Comparison of ENCODE assay signal across 17 cellular contexts in the genomic region with DNA sequence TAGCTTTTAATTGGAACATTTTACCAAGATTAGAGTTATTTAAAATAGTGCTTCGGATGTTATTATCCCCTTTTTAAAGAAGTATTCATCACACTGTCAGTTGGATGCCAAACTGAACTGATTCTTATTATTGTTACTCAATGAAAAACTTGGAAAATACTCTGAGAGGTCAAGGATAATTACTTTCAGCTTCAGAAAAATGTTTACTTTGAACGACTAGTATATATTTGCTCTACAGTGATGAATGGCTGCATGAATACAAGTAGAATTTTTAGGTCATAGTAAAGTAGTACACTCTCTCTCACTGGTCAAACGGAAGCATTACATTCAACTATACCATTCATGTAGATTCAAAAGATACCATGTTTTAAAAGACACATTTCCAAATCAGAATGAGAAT.
DNase-seq lines count a peak whose midpoint lies in the region; ATAC-seq and TF ChIP-seq lines count a peak whose summit lies in the region.
"Had no signal": no experiment of that assay in that cellular context is flagged by ENCODE, and none has a peak within 500 bp of the region (broad histone marks: within the 10 kb centered on the region; RNA-seq: fewer than 3 reads in every experiment).

No MANE protein-coding gene starts in this region.

- no peak for TF ChIP-seq CTCF in GM23338 (conservative IDR thresholded peaks at IDR 0.05; ENCODE audit: low read depth in 2 of 2)
- TF ChIP-seq CTCF in WTC11 (IDR thresholded peaks at IDR 0.05): no peak
- TF ChIP-seq CTCF in mucosa of descending colon (IDR thresholded peaks at IDR 0.05): no peak

- no peak overlapping the region for H3K9ac ChIP-seq in HUES48 (ENCODE audit: low read depth, low read length)
- H3K9ac ChIP-seq: BLaER1 treated with 17β-estradiol and CSF1 and Interleukin-3, amounts not matched to agents 10 nM and 100 nM; KMS-11 had no signal

- CTCF ChIA-PET in WTC11 (lab: Charles Lee): no interaction called here

- H3K27ac Mint-ChIP-seq in GM23338: no peak overlapping the region
- H3K27ac Mint-ChIP-seq in WTC11: peak overlapping the region; percentile 99
- no peak overlapping the region for H3K27ac Mint-ChIP-seq in activated T-cell treated with anti-CD3 and anti-CD28 coated beads, Interleukin-2, amount 50 U/mL, for 24 hours
- H3K27ac Mint-ChIP-seq: B cell; CD8-positive, alpha-beta T cell had no signal

- no peaks in the 10 kb centered on the region for H3K27me3 Mint-ChIP-seq in GM23338 (ENCODE audit: insufficient read depth, low read depth, poor library complexity)
- H3K27me3 Mint-ChIP-seq in WTC11 (ENCODE audit: low read depth): no peaks in the 10 kb centered on the region
- no peaks in the 10 kb centered on the region for H3K27me3 Mint-ChIP-seq in activated T-cell treated with anti-CD3 and anti-CD28 coated beads, Interleukin-2, amount 50 U/mL, for 24 hours
- H3K27me3 Mint-ChIP-seq: B cell had no signal

- H3K27ac ChIP-seq in GM23338 (ENCODE audit: low read depth) (peak overlapping the region; percentile 90), HUES48 (ENCODE audit: low read depth, low read length) (peak overlapping the region; percentile 91)
- H3K27ac ChIP-seq: HL-60, KMS-11 had no signal

- H3K79me2 ChIP-seq in GM23338 (replicated peaks; ENCODE audit: insufficient read depth): no peaks in the 10 kb centered on the region

- H3K4me3 ChIP-seq in GM23338 (no peak overlapping the region), HUES48 (ENCODE audit: low read depth, low read length) (no peak overlapping the region), mucosa of descending colon (no peak overlapping the region)
- H3K4me3 ChIP-seq: BLaER1 treated with 17β-estradiol and CSF1 and Interleukin-3, amounts not matched to agents 10 nM and 100 nM; HAP-1 had no signal

- peaks cover 34% of the 10 kb centered on the region for H3K4me1 Mint-ChIP-seq in GM23338
- peaks cover 55% of the 10 kb centered on the region for H3K4me1 Mint-ChIP-seq in WTC11
- no peaks in the 10 kb centered on the region for H3K4me1 Mint-ChIP-seq in activated T-cell treated with anti-CD3 and anti-CD28 coated beads, Interleukin-2, amount 50 U/mL, for 24 hours (ENCODE audit: low read depth)

- H3K4me1 ChIP-seq in GM23338 (ENCODE audit: insufficient read depth) (peaks cover 36% of the 10 kb centered on the region), HUES48 (ENCODE audit: control insufficient read depth, insufficient read depth, low read length) (peaks cover 38% of the 10 kb centered on the region), mucosa of descending colon (ENCODE audit: low read depth) (no peaks in the 10 kb centered on the region)

- H2AFZ ChIP-seq in GM23338: no peak overlapping the region

- H3F3A ChIP-seq in GM23338 (replicated peaks; ENCODE audit: low read depth): no peaks in the 10 kb centered on the region

- H3K4me3 Mint-ChIP-seq in GM23338: no peak overlapping the region
- no peak overlapping the region for H3K4me3 Mint-ChIP-seq in WTC11
- H3K4me3 Mint-ChIP-seq in activated T-cell treated with anti-CD3 and anti-CD28 coated beads, Interleukin-2, amount 50 U/mL, for 24 hours: no peak overlapping the region
- H3K4me3 Mint-ChIP-seq: B cell; CD8-positive, alpha-beta T cell had no signal

- DNase-seq in GM23338 (ENCODE audit: low spot score) (no peak), WTC11 (ENCODE audit: low spot score) (no peak), fibroblast of gingiva (ENCODE audit: low read depth) (peak; percentile 17), DMS153 (lab: John Stamatoyannopoulos, UW) (no peak), EL (no peak), mucosa of descending colon (no peak)
- DNase-seq in activated T-cell treated with anti-CD3 and anti-CD28 coated beads, Interleukin-2, amount 50 U/mL, for 24 hours: no peak
- DNase-seq: Calu3; CD8-positive, alpha-beta T cell; GDM1; GOT3 had no signal

- H3K9me3 ChIP-seq in HUES48 (ENCODE audit: control insufficient read depth, insufficient read depth, low read length): no peaks in the 10 kb centered on the region
- no peaks in the 10 kb centered on the region for H3K9me3 ChIP-seq in mucosa of descending colon
- H3K9me3 ChIP-seq: HAP-1 had no signal

- H3K9me2 ChIP-seq in GM23338 (ENCODE audit: insufficient read depth): 0 out of 2 replicates have a peak, but pooled peaks cover 7% of the 10 kb centered on the region

- ATAC-seq in GM23338 (no peak), WTC11 (no peak), mucosa of descending colon (no peak)
- ATAC-seq: CD8-positive, alpha-beta T cell had no signal

- POLR2A ChIA-PET in WTC11 (lab: Charles Lee): interaction anchor here (1.0 kb wide), 1 partner anchor 32 kb away, joined by 4 read pairs; no protein-coding TSS in a partner anchor

- intact Hi-C loops in mucosa of descending colon (cut with DNase I, micrococcal nuclease): no loop called here

- H3K27me3 ChIP-seq in GM23338 (ENCODE audit: insufficient read depth) (no peaks in the 10 kb centered on the region), HUES48 (ENCODE audit: control insufficient read depth, insufficient read depth, low read length) (no peaks in the 10 kb centered on the region)
- H3K27me3 ChIP-seq: BLaER1 treated with 17β-estradiol and CSF1 and Interleukin-3, amounts not matched to agents 10 nM and 100 nM had no signal

- 0 out of 2 replicates have a peak overlapping the region, but pooled peaks have one; percentile 19 for H3K4me2 ChIP-seq in GM23338
- H3K4me2 ChIP-seq: KMS-11 had no signal

- no peaks in the 10 kb centered on the region for H3K36me3 ChIP-seq in GM23338 (ENCODE audit: insufficient read depth)
- no peaks in the 10 kb centered on the region; the same call in 1 of the 2 replicates for H3K36me3 ChIP-seq in HUES48 (ENCODE audit: control insufficient read depth, insufficient read depth, low read length)
- H3K36me3 ChIP-seq in mucosa of descending colon (ENCODE audit: low read depth): no peaks in the 10 kb centered on the region
- H3K36me3 ChIP-seq: HAP-1 had no signal

- H3K9me3 Mint-ChIP-seq in GM23338: no peaks in the 10 kb centered on the region
- peaks cover 14% of the 10 kb centered on the region for H3K9me3 Mint-ChIP-seq in WTC11
- H3K9me3 Mint-ChIP-seq in activated T-cell treated with anti-CD3 and anti-CD28 coated beads, Interleukin-2, amount 50 U/mL, for 24 hours: no peaks in the 10 kb centered on the region
- H3K9me3 Mint-ChIP-seq: CD8-positive, alpha-beta T cell had no signal

- H4K20me1 ChIP-seq in GM23338 (replicated peaks; ENCODE audit: insufficient read depth): no peaks in the 10 kb centered on the region
- H4K20me1 ChIP-seq: BLaER1 treated with 17β-estradiol and CSF1 and Interleukin-3, amounts not matched to agents 10 nM and 100 nM had no signal

- H3K36me3 Mint-ChIP-seq in GM23338 (ENCODE audit: low read depth) (peaks cover 21% of the 10 kb centered on the region), WTC11 (peaks cover 17% of the 10 kb centered on the region)
- H3K36me3 Mint-ChIP-seq in activated T-cell treated with anti-CD3 and anti-CD28 coated beads, Interleukin-2, amount 50 U/mL, for 24 hours (ENCODE audit: low read depth): peaks cover 77% of the 10 kb centered on the region

TF ChIP-seq in GM23338, 12 proteins besides CTCF, POLR2A, EP300 and RAD21 (continues in another document):
- TF ChIP-seq CREB1 (CRISPR knock-in tag; IDR thresholded peaks at IDR 0.05; ENCODE audit: low read depth): no peak
- no peak for TF ChIP-seq ZNF331 (CRISPR knock-in tag; IDR thresholded peaks at IDR 0.05; ENCODE audit: low read depth)
- TF ChIP-seq NANOG (IDR thresholded peaks at IDR 0.05; ENCODE audit: borderline replicate concordance): no peak
- no peak for TF ChIP-seq EZH2phosphoT487 (IDR thresholded peaks at IDR 0.05; ENCODE audit: unreplicated experiment)
- TF ChIP-seq JUNB (IDR thresholded peaks at IDR 0.05; ENCODE audit: unreplicated experiment): no peak
- no peak for TF ChIP-seq POLR2AphosphoS5 (IDR thresholded peaks at IDR 0.05; ENCODE audit: low read depth)

TF ChIP-seq in WTC11, 78 proteins besides CTCF, POLR2A, EP300 and RAD21 (continues in another document):
- TF ChIP-seq, protein P1, sequence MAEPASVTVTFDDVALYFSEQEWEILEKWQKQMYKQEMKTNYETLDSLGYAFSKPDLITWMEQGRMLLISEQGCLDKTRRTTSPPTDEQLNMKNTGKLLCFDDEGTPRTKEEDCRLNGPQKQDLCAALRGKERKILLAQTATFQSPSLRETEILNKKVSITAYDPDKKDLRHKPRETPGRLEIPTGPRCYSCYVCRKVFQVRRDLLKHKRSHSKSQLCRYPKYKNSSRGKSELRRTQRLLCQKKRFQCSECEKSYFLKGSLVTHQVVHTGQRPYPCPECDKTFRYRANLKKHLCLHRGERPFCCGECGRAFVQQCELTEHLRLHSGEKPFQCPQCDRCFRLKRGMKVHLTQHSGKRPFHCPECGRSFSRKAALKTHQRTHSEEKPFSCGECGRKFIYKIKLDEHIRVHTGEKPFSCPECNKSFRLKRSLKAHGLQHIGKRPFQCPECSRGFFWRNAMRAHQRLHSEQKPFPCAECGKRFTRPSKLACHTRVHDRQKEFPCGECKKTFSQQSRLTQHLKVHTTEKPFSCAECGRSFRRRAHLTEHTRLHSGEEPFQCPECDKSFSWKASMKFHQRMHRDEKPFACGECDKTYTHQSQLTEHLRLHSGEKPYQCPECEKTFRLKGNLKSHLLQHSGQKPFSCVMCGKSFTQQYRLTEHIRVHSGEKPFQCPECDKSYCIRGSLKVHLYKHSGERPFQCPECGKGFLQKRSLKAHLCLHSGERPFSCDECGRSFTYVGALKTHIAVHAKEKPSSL (CRISPR knock-in tag; conservative IDR thresholded peaks at IDR 0.05): no peak
- TF ChIP-seq ETV6 (CRISPR knock-in tag; IDR thresholded peaks at IDR 0.05) (no peak), RELA (CRISPR knock-in tag; IDR thresholded peaks at IDR 0.05; ENCODE audit: borderline replicate concordance) (no peak), FOXP1 (CRISPR knock-in tag; IDR thresholded peaks at IDR 0.05; ENCODE audit: borderline replicate concordance) (no peak), ZSCAN18 (CRISPR knock-in tag; IDR thresholded peaks at IDR 0.05) (no peak), IRF2 (CRISPR knock-in tag; IDR thresholded peaks at IDR 0.05; ENCODE audit: borderline replicate concordance, low read depth) (no peak)
